In genomic region chr4:52234539-52235174, GRCh38 we compare ENCODE assay signal across 9 cellular contexts.
DNase-seq lines count a peak whose midpoint lies in the region; ATAC-seq, FAIRE-seq and TF ChIP-seq lines count a peak whose summit lies in the region.
"Had no signal": no experiment of that assay in that cellular context is flagged by ENCODE, and none has a peak within 500 bp of the region (broad histone marks: within the 10 kb centered on the region; RNA-seq: fewer than 3 reads in every experiment).

No MANE protein-coding gene starts in this region.

- in situ Hi-C loops in GM12878 (cut with MboI) = no loop called here

- H3K9ac ChIP-seq in MM.1S (ENCODE audit: low read length) (no peak overlapping the region), GM12878 (ENCODE audit: control insufficient read depth, insufficient read depth, low read length) (no peak overlapping the region), kidney (ENCODE audit: low read length in 2 of 2) (no peak overlapping the region)

- BruUV-seq in GM12878 (replicated peaks; lab: Mats Ljungman, UMichigan) = no TSS peak

- no peak for TF ChIP-seq EP300 in GM12878 (IDR thresholded peaks at IDR 0.05; ENCODE audit: borderline replicate concordance in 1 of 2, control insufficient read depth in 1 of 2, low read depth in 2 of 2, low read length in 2 of 2)

- H3K4me3 ChIP-seq in MM.1S (ENCODE audit: low read length) (no peak overlapping the region), GM12878 (no peak overlapping the region), kidney (ENCODE audit: low read length in 2 of 2) (peak overlapping the region; percentile 4 to 15)

- POLR2A ChIA-PET in GM12878 (lab: Charles Lee) = no interaction called here

- DNase-seq in COLO829 (ENCODE audit: low spot score) (peak; percentile 88), MM.1S (no peak), GM12878 (ENCODE audit: low read depth, low spot score) (no peak), kidney (no peak), glutamatergic neuron (no peak)
- DNase-seq in T-helper 2 cell treated with Interferon-gamma antibody and Interleukin-4, amounts not matched to agents 5 μg/mL and 100 μg/mL, for 36 hours (ENCODE audit: low spot score) = no peak
- no peak for DNase-seq in activated naive CD8-positive, alpha-beta T cell treated with anti-CD3 and anti-CD28 coated beads, Interleukin-2, amount 50 U/mL, for 24 hours

- 8% methylated on average over 5 of the region's 5 CpGs for WGBS in GM12878 (ENCODE audit: insufficient coverage, insufficient replicate concordance, low lambda C conversion rate, missing lambda C conversion rate)

- H3K4me3 Mint-ChIP-seq in T-helper 2 cell treated with Interferon-gamma antibody and Interleukin-4, amounts not matched to agents 5 μg/mL and 100 μg/mL, for 36 hours = no peak overlapping the region
- H3K4me3 Mint-ChIP-seq in glutamatergic neuron (ENCODE audit: unreplicated experiment) = no peak overlapping the region
- no peak overlapping the region for H3K4me3 Mint-ChIP-seq in activated naive CD8-positive, alpha-beta T cell treated with anti-CD3 and anti-CD28 coated beads, Interleukin-2, amount 50 U/mL, for 24 hours
- H3K4me3 Mint-ChIP-seq: dendritic cell treated with granulocyte-macrophage colony-stimulating factor and Interleukin-4, amounts not matched to agents 40 ng/mL and 50 ng/mL, for 4 days had no signal

- H3K27me3 Mint-ChIP-seq in T-helper 2 cell treated with Interferon-gamma antibody and Interleukin-4, amounts not matched to agents 5 μg/mL and 100 μg/mL, for 36 hours (ENCODE audit: low read depth) = no peaks in the 10 kb centered on the region
- no peaks in the 10 kb centered on the region for H3K27me3 Mint-ChIP-seq in glutamatergic neuron (ENCODE audit: unreplicated experiment)
- H3K27me3 Mint-ChIP-seq in activated naive CD8-positive, alpha-beta T cell treated with anti-CD3 and anti-CD28 coated beads, Interleukin-2, amount 50 U/mL, for 24 hours = peaks cover 3% of the 10 kb centered on the region
- H3K27me3 Mint-ChIP-seq: dendritic cell treated with granulocyte-macrophage colony-stimulating factor and Interleukin-4, amounts not matched to agents 40 ng/mL and 50 ng/mL, for 4 days had no signal

- H3K36me3 ChIP-seq in MM.1S (replicated peaks; ENCODE audit: insufficient read depth, low read length) (no peaks in the 10 kb centered on the region), GM12878 (ENCODE audit: control insufficient read depth in 2 of 2, insufficient read depth in 2 of 2, low read length in 1 of 2) (no peaks in the 10 kb centered on the region), kidney (ENCODE audit: control insufficient read depth in 1 of 2, insufficient read depth in 2 of 2, low read length in 2 of 2) (no peaks in the 10 kb centered on the region)

- no peaks in the 10 kb centered on the region for H3K4me1 ChIP-seq in MM.1S (ENCODE audit: low read length)
- no peaks in the 10 kb centered on the region for H3K4me1 ChIP-seq in GM12878 (ENCODE audit: control insufficient read depth, insufficient read depth, low read length)
- H3K4me1 ChIP-seq in kidney (ENCODE audit: control insufficient read depth in 1 of 2, insufficient read depth in 1 of 2, low read depth in 1 of 2, low read length in 2 of 2) = peaks cover 0 to 6% of the 10 kb centered on the region in 2 donors

- H3K79me2 ChIP-seq in MM.1S (ENCODE audit: low read length) = no peaks in the 10 kb centered on the region
- H3K79me2 ChIP-seq in GM12878 (ENCODE audit: control insufficient read depth, insufficient read depth, low read length) = no peaks in the 10 kb centered on the region

- H4K20me1 ChIP-seq in MM.1S (ENCODE audit: insufficient read depth, low read length) (no peaks in the 10 kb centered on the region), GM12878 (ENCODE audit: control insufficient read depth, insufficient read depth) (no peaks in the 10 kb centered on the region)

- H3K27ac Mint-ChIP-seq in T-helper 2 cell treated with Interferon-gamma antibody and Interleukin-4, amounts not matched to agents 5 μg/mL and 100 μg/mL, for 36 hours = no peak overlapping the region
- H3K27ac Mint-ChIP-seq in glutamatergic neuron (ENCODE audit: unreplicated experiment) = no peak overlapping the region
- no peak overlapping the region for H3K27ac Mint-ChIP-seq in activated naive CD8-positive, alpha-beta T cell treated with anti-CD3 and anti-CD28 coated beads, Interleukin-2, amount 50 U/mL, for 24 hours
- H3K27ac Mint-ChIP-seq: dendritic cell treated with granulocyte-macrophage colony-stimulating factor and Interleukin-4, amounts not matched to agents 40 ng/mL and 50 ng/mL, for 4 days had no signal

- ATAC-seq in GM12878 (no peak), HG02610 (IDR thresholded peaks at IDR 0.05; ENCODE audit: unreplicated experiment) (no peak)
- ATAC-seq in activated naive CD8-positive, alpha-beta T cell treated with anti-CD3 and anti-CD28 coated beads, Interleukin-2, amount 50 U/mL, for 24 hours = no peak

- peak; percentile 31; the same call in 1 of the 2 replicates for TF ChIP-seq RAD21 in GM12878 (IDR thresholded peaks at IDR 0.05; ENCODE audit: insufficient read depth, low read depth, low read length)

- no peak overlapping the region for H3K27ac ChIP-seq in MM.1S (ENCODE audit: low read length)
- no peak overlapping the region for H3K27ac ChIP-seq in GM12878 (ENCODE audit: control insufficient read depth, insufficient read depth)
- H3K27ac ChIP-seq in kidney (ENCODE audit: low read depth in 2 of 2, low read length in 2 of 2) = no peak overlapping the region

- H3F3A ChIP-seq in MM.1S (ENCODE audit: insufficient read depth, low read length) = no peaks in the 10 kb centered on the region

- intact Hi-C loops in GM12878 (cut with micrococcal nuclease; ENCODE audit: unreplicated experiment) (no loop called here), kidney (cut with DNase I) (no loop called here)

- H2AFZ ChIP-seq in MM.1S (ENCODE audit: low read length) = no peak overlapping the region
- no peak overlapping the region for H2AFZ ChIP-seq in GM12878 (ENCODE audit: control insufficient read depth, low read depth, low read length)

- H3K4me2 ChIP-seq in MM.1S (ENCODE audit: low read depth, low read length) = no peak overlapping the region
- H3K4me2 ChIP-seq in GM12878 (ENCODE audit: control insufficient read depth, insufficient read depth) = no peak overlapping the region

- FAIRE-seq in GM12878 (lab: Jason Lieb, UNC) = no peak
- FAIRE-seq in kidney (lab: Jason Lieb, UNC) = peak; percentile 91

- no peaks in the 10 kb centered on the region for H3K9me2 ChIP-seq in MM.1S (replicated peaks; ENCODE audit: insufficient read depth, low read length)

- H3K27me3 ChIP-seq in MM.1S (replicated peaks; ENCODE audit: insufficient read depth, low read length) = no peaks in the 10 kb centered on the region
- H3K27me3 ChIP-seq in GM12878 (replicated peaks in 1 of 2; ENCODE audit: control insufficient read depth in 2 of 2, insufficient read depth in 2 of 2, low read length in 1 of 2) = no peaks in the 10 kb centered on the region

- CTCF ChIA-PET in GM12878 (lab: Yijun Ruan, JAX) = interaction anchor here (1.0 to 1.1 kb wide), 3 partner anchors 128 to 750 kb away, joined by 3 to 4 read pairs (median 3); no protein-coding TSS in a partner anchor

- RAD21 ChIA-PET in GM12878 (lab: Charles Lee; ENCODE audit: unreplicated experiment) = interaction anchor here (1.0 kb wide), 1 partner anchor 311 kb away, joined by 3 read pairs; no protein-coding TSS in a partner anchor

- TF ChIP-seq POLR2A in GM12878 (IDR thresholded peaks at IDR 0.05; ENCODE audit: low read depth, low read length) = no peak

- no peaks in the 10 kb centered on the region for H3K4me1 Mint-ChIP-seq in T-helper 2 cell treated with Interferon-gamma antibody and Interleukin-4, amounts not matched to agents 5 μg/mL and 100 μg/mL, for 36 hours (ENCODE audit: low read depth)
- no peaks in the 10 kb centered on the region for H3K4me1 Mint-ChIP-seq in glutamatergic neuron (ENCODE audit: low read depth, unreplicated experiment)
- no peaks in the 10 kb centered on the region for H3K4me1 Mint-ChIP-seq in activated naive CD8-positive, alpha-beta T cell treated with anti-CD3 and anti-CD28 coated beads, Interleukin-2, amount 50 U/mL, for 24 hours

- TF ChIP-seq CTCF in MM.1S (IDR thresholded peaks at IDR 0.05; ENCODE audit: low read length) = peak; percentile 37
- TF ChIP-seq CTCF in GM12878 (IDR thresholded peaks at IDR 0.05 in 2 of 3, conservative IDR thresholded peaks at IDR 0.05 in 1 of 3; ENCODE audit: control insufficient read depth in 2 of 3, extremely low read depth in 1 of 3, insufficient read depth in 1 of 3, low read depth in 3 of 3, low read length in 3 of 3) = peak in 2 of 3 experiments; percentile 8 to 29; a peak in 1 of 6 replicates
- TF ChIP-seq CTCF in kidney (IDR thresholded peaks at IDR 0.05; ENCODE audit: borderline replicate concordance, extremely low read depth, insufficient read depth) = peak; percentile 53
- no peak for TF ChIP-seq CTCF in glutamatergic neuron (IDR thresholded peaks at IDR 0.05; ENCODE audit: partially characterized antibody, unreplicated experiment)

- no peaks in the 10 kb centered on the region for H3K9me3 Mint-ChIP-seq in T-helper 2 cell treated with Interferon-gamma antibody and Interleukin-4, amounts not matched to agents 5 μg/mL and 100 μg/mL, for 36 hours
- no peaks in the 10 kb centered on the region for H3K9me3 Mint-ChIP-seq in glutamatergic neuron (ENCODE audit: unreplicated experiment)
- H3K9me3 Mint-ChIP-seq in activated naive CD8-positive, alpha-beta T cell treated with anti-CD3 and anti-CD28 coated beads, Interleukin-2, amount 50 U/mL, for 24 hours = no peaks in the 10 kb centered on the region

- SMC1A ChIA-PET in GM12878 (lab: Charles Lee; ENCODE audit: uncharacterized antibody, unreplicated experiment) = no interaction called here

- H3K9me3 ChIP-seq in MM.1S (replicated peaks; ENCODE audit: insufficient read depth, low read length) (no peaks in the 10 kb centered on the region), GM12878 (replicated peaks; ENCODE audit: control insufficient read depth, insufficient read depth, low read length) (no peaks in the 10 kb centered on the region), kidney (ENCODE audit: control insufficient read depth in 1 of 2, low read length in 2 of 2) (no peaks in the 10 kb centered on the region)

- no peaks in the 10 kb centered on the region for H3K36me3 Mint-ChIP-seq in T-helper 2 cell treated with Interferon-gamma antibody and Interleukin-4, amounts not matched to agents 5 μg/mL and 100 μg/mL, for 36 hours (ENCODE audit: low read depth)
- H3K36me3 Mint-ChIP-seq in glutamatergic neuron (ENCODE audit: unreplicated experiment) = no peaks in the 10 kb centered on the region
- H3K36me3 Mint-ChIP-seq in activated naive CD8-positive, alpha-beta T cell treated with anti-CD3 and anti-CD28 coated beads, Interleukin-2, amount 50 U/mL, for 24 hours (ENCODE audit: low read depth) = no peaks in the 10 kb centered on the region

TF ChIP-seq in GM12878, 131 proteins besides CTCF, POLR2A, EP300 and RAD21:
- TF ChIP-seq FOS (IDR thresholded peaks at IDR 0.05; ENCODE audit: borderline replicate concordance, extremely low read depth, insufficient read length) = no peak
- TF ChIP-seq SMC3 (IDR thresholded peaks at IDR 0.05; ENCODE audit: borderline replicate concordance, low read length) = 0 out of 2 replicates have a peak, but pooled peaks have one; percentile 12

Comparison
In these comparisons a context has a peak if more than half of its experiments do, and no peak if none do; other contexts are left out.
1. H3K4me3 ChIP-seq: peak in kidney (2 of 2); none in MM.1S (single experiment) and GM12878 (single experiment).